1 cellular context compared by ENCODE assay signal in genomic region chr15:35755237-35755802, GRCh38.
TF ChIP-seq lines count a peak whose summit lies in the region.

No MANE protein-coding gene starts in this region.

TF ChIP-seq in SK-N-SH treated with all-trans-retinoic acid at 6 μM for 48 hours, 23 proteins besides CTCF, POLR2A, EP300 and RAD21 (continued from another document):
- TF ChIP-seq PATZ1 (CRISPR knock-in tag; IDR thresholded peaks at IDR 0.05; ENCODE audit: borderline replicate concordance): no peak
